8 cellular contexts compared by ENCODE assay signal in genomic region chr10:122163182-122164027, GRCh38.
A peak's percentile ranks its signal among the peaks of the same experiment; 100 is the strongest.
DNase-seq lines count a peak whose midpoint lies in the region; ATAC-seq, FAIRE-seq and TF ChIP-seq lines count a peak whose summit lies in the region.

No MANE protein-coding gene starts in this region.

- ATAC-seq in activated naive CD8-positive, alpha-beta T cell treated with anti-CD3 and anti-CD28 coated beads, Interleukin-2, amount 50 U/mL, for 24 hours, result no peak
- no peak for ATAC-seq in HepG2
- peak; percentile 2 for ATAC-seq in upper lobe of right lung

- TF ChIP-seq EP300 in HepG2 (IDR thresholded peaks at IDR 0.05; ENCODE audit: low read depth in 2 of 2, low read length in 2 of 2), result no peak
- TF ChIP-seq EP300 in HepG2 (CRISPR knock-in tag; IDR thresholded peaks at IDR 0.05; ENCODE audit: borderline replicate concordance), result no peak

- H3K79me2 ChIP-seq in HepG2 (ENCODE audit: insufficient read depth, low read length), result peaks cover 24% of the 10 kb centered on the region

- BruUV-seq in HepG2 (replicated peaks; lab: Mats Ljungman, UMichigan), result no TSS peak

- H3K27me3 Mint-ChIP-seq in activated naive CD8-positive, alpha-beta T cell treated with anti-CD3 and anti-CD28 coated beads for 36 hours, result peaks cover 80% of the 10 kb centered on the region
- H3K27me3 Mint-ChIP-seq in activated naive CD8-positive, alpha-beta T cell treated with anti-CD3 and anti-CD28 coated beads, Interleukin-2, amount 50 U/mL, for 24 hours, result peaks cover 69% of the 10 kb centered on the region
- peaks cover 3% of the 10 kb centered on the region for H3K27me3 Mint-ChIP-seq in brain

- H2AFZ ChIP-seq in HepG2 (ENCODE audit: low read length), result no peak overlapping the region

- peaks cover 8% of the 10 kb centered on the region for H3K4me1 Mint-ChIP-seq in activated naive CD8-positive, alpha-beta T cell treated with anti-CD3 and anti-CD28 coated beads for 36 hours
- peaks cover 4% of the 10 kb centered on the region for H3K4me1 Mint-ChIP-seq in activated naive CD8-positive, alpha-beta T cell treated with anti-CD3 and anti-CD28 coated beads, Interleukin-2, amount 50 U/mL, for 24 hours
- H3K4me1 Mint-ChIP-seq in brain, result peaks cover 91% of the 10 kb centered on the region

- H3K4me3 Mint-ChIP-seq in activated naive CD8-positive, alpha-beta T cell treated with anti-CD3 and anti-CD28 coated beads for 36 hours, result no peak overlapping the region
- no peak overlapping the region for H3K4me3 Mint-ChIP-seq in activated naive CD8-positive, alpha-beta T cell treated with anti-CD3 and anti-CD28 coated beads, Interleukin-2, amount 50 U/mL, for 24 hours
- H3K4me3 Mint-ChIP-seq in brain, result peak overlapping the region; percentile 91 to 96 (median 95)

- TF ChIP-seq CTCF in brain (conservative IDR thresholded peaks at IDR 0.05) (peak in 1 of 2 experiments; percentile 5), HepG2 (CRISPR knock-in tag; IDR thresholded peaks at IDR 0.05) (no peak), upper lobe of right lung (IDR thresholded peaks at IDR 0.05) (no peak)

- H3K27ac ChIP-seq in HepG2 (ENCODE audit: extremely low read length, insufficient read depth, low read length), result no peak overlapping the region
- H3K27ac ChIP-seq in upper lobe of right lung, result no peak overlapping the region

- H3K4me3 ChIP-seq in HepG2 (replicated peaks in 1 of 3; ENCODE audit: insufficient read depth in 1 of 3, low read depth in 2 of 3, low read length in 3 of 3), result no peak overlapping the region
- H3K4me3 ChIP-seq in upper lobe of right lung, result peak overlapping the region; percentile 30

- peak; percentile 16 for DNase-seq in activated naive CD8-positive, alpha-beta T cell treated with anti-CD3 and anti-CD28 coated beads for 36 hours
- DNase-seq in activated naive CD8-positive, alpha-beta T cell treated with anti-CD3 and anti-CD28 coated beads, Interleukin-2, amount 50 U/mL, for 24 hours, result no peak
- DNase-seq in HepG2 (ENCODE audit: low spot score) (no peak), upper lobe of right lung (peak; percentile 64), NCI-H524 treated with DMSO at 0.1 percent for 48 hours (lab: John Stamatoyannopoulos, UW) (no peak), NCI-H774 (lab: John Stamatoyannopoulos, UW) (no peak)
- no peak for DNase-seq in stimulated activated CD4-positive, alpha-beta T cell treated with anti-CD3 and anti-CD28 coated beads, Interleukin-4, amount 100 ng/mL, for 1 hour

- TF ChIP-seq RAD21 in HepG2 (CRISPR knock-in tag; IDR thresholded peaks at IDR 0.05), result no peak

- no peak for TF ChIP-seq POLR2A in HepG2 (IDR thresholded peaks at IDR 0.05; ENCODE audit: insufficient read depth in 1 of 2, low read depth in 2 of 2, low read length in 2 of 2)

- CTCF ChIA-PET in HepG2 (lab: Yijun Ruan, JAX; ENCODE audit: low intra/inter-chr PET ratio, low total read pairs), result no interaction called here

- H3K27me3 ChIP-seq in HepG2 (ENCODE audit: control insufficient read depth in 1 of 2, insufficient read depth in 2 of 2, low read length in 2 of 2), result no peaks in the 10 kb centered on the region
- no peaks in the 10 kb centered on the region for H3K27me3 ChIP-seq in upper lobe of right lung

- intact Hi-C loops in HepG2 (cut with micrococcal nuclease; ENCODE audit: unreplicated experiment), result no loop called here
- intact Hi-C loops in upper lobe of right lung (cut with DNase I), result no loop called here

- no peak overlapping the region for H3K27ac Mint-ChIP-seq in activated naive CD8-positive, alpha-beta T cell treated with anti-CD3 and anti-CD28 coated beads for 36 hours
- no peak overlapping the region for H3K27ac Mint-ChIP-seq in activated naive CD8-positive, alpha-beta T cell treated with anti-CD3 and anti-CD28 coated beads, Interleukin-2, amount 50 U/mL, for 24 hours
- peak overlapping the region; percentile 97 to 100 (median 99) for H3K27ac Mint-ChIP-seq in brain

- H3K36me3 ChIP-seq in HepG2 (replicated peaks in 1 of 2; ENCODE audit: control insufficient read depth in 1 of 2, insufficient read depth in 2 of 2, low read length in 2 of 2), result peaks cover 5 to 14% of the 10 kb centered on the region in 2 experiments
- H3K36me3 ChIP-seq in upper lobe of right lung, result peaks cover 10% of the 10 kb centered on the region

- 96% methylated on average over 49 of the region's 90 CpGs for WGBS in HepG2 (ENCODE audit: low lambda C conversion rate)

- H3K9ac ChIP-seq in HepG2 (ENCODE audit: insufficient read depth, low read depth, low read length), result no peak overlapping the region

- H3K4me2 ChIP-seq in HepG2 (ENCODE audit: low read depth, low read length), result no peak overlapping the region

- H3K4me1 ChIP-seq in HepG2 (ENCODE audit: insufficient read depth, low read length) (peaks cover 43% of the 10 kb centered on the region), upper lobe of right lung (peaks cover 5% of the 10 kb centered on the region)

- H3K9me3 ChIP-seq in HepG2 (ENCODE audit: low read length), result no peaks in the 10 kb centered on the region
- no peaks in the 10 kb centered on the region for H3K9me3 ChIP-seq in upper lobe of right lung

- POLR2A ChIA-PET in HepG2 (lab: Yijun Ruan, JAX), result no interaction called here

- no peak for FAIRE-seq in HepG2 (lab: Jason Lieb, UNC)

- in situ Hi-C loops in HepG2 (cut with HindIII; ENCODE audit: extremely low pct_ligation_motif_present, low pct_unique_long_range_greater_than_20kb), result no loop called here

- peaks cover 21% of the 10 kb centered on the region; the same call in 1 of the 2 replicates for H4K20me1 ChIP-seq in HepG2 (ENCODE audit: insufficient read depth, low read length)

- no peaks in the 10 kb centered on the region for H3K9me3 Mint-ChIP-seq in activated naive CD8-positive, alpha-beta T cell treated with anti-CD3 and anti-CD28 coated beads for 36 hours
- no peaks in the 10 kb centered on the region for H3K9me3 Mint-ChIP-seq in activated naive CD8-positive, alpha-beta T cell treated with anti-CD3 and anti-CD28 coated beads, Interleukin-2, amount 50 U/mL, for 24 hours
- no peaks in the 10 kb centered on the region for H3K9me3 Mint-ChIP-seq in brain

- H3K36me3 Mint-ChIP-seq in activated naive CD8-positive, alpha-beta T cell treated with anti-CD3 and anti-CD28 coated beads for 36 hours, result no peaks in the 10 kb centered on the region
- H3K36me3 Mint-ChIP-seq in activated naive CD8-positive, alpha-beta T cell treated with anti-CD3 and anti-CD28 coated beads, Interleukin-2, amount 50 U/mL, for 24 hours (ENCODE audit: low read depth), result no peaks in the 10 kb centered on the region
- H3K36me3 Mint-ChIP-seq in brain, result no peaks in the 10 kb centered on the region

TF ChIP-seq in HepG2, 621 proteins besides CTCF, POLR2A, EP300 and RAD21:
- TF ChIP-seq ATF7 (IDR thresholded peaks at IDR 0.05) (peak; percentile 81), ATF7 (CRISPR knock-in tag; IDR thresholded peaks at IDR 0.05) (no peak), ZNF768 (CRISPR knock-in tag; IDR thresholded peaks at IDR 0.05) (no peak), GZF1 (CRISPR knock-in tag; IDR thresholded peaks at IDR 0.05) (no peak)

Comparison
In these comparisons a context has a peak if more than half of its experiments do, and no peak if none do; other contexts are left out.
1. DNase-seq: peak in activated naive CD8-positive, alpha-beta T cell treated with anti-CD3 and anti-CD28 coated beads for 36 hours (single experiment) and upper lobe of right lung (single experiment); none in activated naive CD8-positive, alpha-beta T cell treated with anti-CD3 and anti-CD28 coated beads, Interleukin-2, amount 50 U/mL, for 24 hours (single experiment), HepG2 (single experiment), NCI-H524 treated with DMSO at 0.1 percent for 48 hours (single experiment), NCI-H774 (single experiment) and stimulated activated CD4-positive, alpha-beta T cell treated with anti-CD3 and anti-CD28 coated beads, Interleukin-4, amount 100 ng/mL, for 1 hour (single experiment).
2. H3K27ac Mint-ChIP-seq: peak in brain (5 of 5); none in activated naive CD8-positive, alpha-beta T cell treated with anti-CD3 and anti-CD28 coated beads for 36 hours (single experiment) and activated naive CD8-positive, alpha-beta T cell treated with anti-CD3 and anti-CD28 coated beads, Interleukin-2, amount 50 U/mL, for 24 hours (single experiment).
3. H3K4me3 Mint-ChIP-seq: peak in brain (5 of 5); none in activated naive CD8-positive, alpha-beta T cell treated with anti-CD3 and anti-CD28 coated beads for 36 hours (single experiment) and activated naive CD8-positive, alpha-beta T cell treated with anti-CD3 and anti-CD28 coated beads, Interleukin-2, amount 50 U/mL, for 24 hours (single experiment).